1 cellular context compared by ENCODE assay signal in genomic region chr19:51644636-51645271, GRCh38.
TF ChIP-seq lines count a peak whose summit lies in the region.

No MANE protein-coding gene starts in this region.

TF ChIP-seq in GM12878, 131 proteins besides CTCF, POLR2A, EP300 and RAD21:
- TF ChIP-seq TCF7 (IDR thresholded peaks at IDR 0.05; ENCODE audit: borderline replicate concordance), result no peak
- TF ChIP-seq FOS (IDR thresholded peaks at IDR 0.05; ENCODE audit: borderline replicate concordance, extremely low read depth, insufficient read length), result no peak
- 0 out of 2 replicates have a peak, but pooled peaks have one; percentile 15 for TF ChIP-seq RUNX3 (IDR thresholded peaks at IDR 0.05; ENCODE audit: low read length)
- no peak for TF ChIP-seq LARP7 (IDR thresholded peaks at IDR 0.05)
- TF ChIP-seq MTA2 (IDR thresholded peaks at IDR 0.05; ENCODE audit: low read depth), result no peak
- TF ChIP-seq ZNF622 (IDR thresholded peaks at IDR 0.05), result no peak
- TF ChIP-seq CHD2 (IDR thresholded peaks at IDR 0.05; ENCODE audit: borderline replicate concordance, low read depth, low read length), result no peak
- peak; percentile 55 for TF ChIP-seq SPI1 (IDR thresholded peaks at IDR 0.05; ENCODE audit: borderline replicate concordance, insufficient read depth, low read depth, low read length)
- no peak for TF ChIP-seq RBBP5 (conservative IDR thresholded peaks at IDR 0.05)
- no peak for TF ChIP-seq KDM1A (IDR thresholded peaks at IDR 0.05; ENCODE audit: borderline replicate concordance)
- TF ChIP-seq CBFB (IDR thresholded peaks at IDR 0.05; ENCODE audit: low read depth), result no peak
